24 cellular contexts compared by ENCODE assay signal in the genomic region with DNA sequence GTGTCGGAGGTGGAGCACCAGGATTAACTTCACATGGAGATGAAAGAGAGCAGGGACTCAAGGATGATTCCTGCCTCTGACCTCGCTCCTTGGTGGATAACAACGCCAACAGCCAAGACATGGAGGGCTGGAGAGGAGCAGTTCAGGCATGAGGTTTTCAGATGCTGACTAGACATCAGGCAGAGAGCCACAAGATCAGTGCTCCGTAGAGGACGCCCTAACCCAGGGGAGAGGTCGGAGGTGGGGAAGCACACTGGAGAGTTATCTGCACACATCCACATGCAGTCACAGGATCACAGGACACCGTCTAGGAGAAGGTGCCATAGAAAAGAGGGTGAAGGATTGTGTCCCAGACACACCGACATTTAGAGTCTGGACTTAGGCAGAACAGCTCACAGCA.
"Had no signal": no experiment of that assay in that cellular context is flagged by ENCODE, and none has a peak within 500 bp of the region (broad histone marks: within the 10 kb centered on the region; RNA-seq: fewer than 3 reads in every experiment).

No MANE protein-coding gene starts in this region.

- H3K4me3 Mint-ChIP-seq: effector memory CD8-positive, alpha-beta T cell; immature natural killer cell; memory B cell; nephron; neural progenitor cell; stimulated activated memory B cell treated with anti-CD40 and anti-IgM and Interleukin-4, amounts not matched to agents 10 μg/mL and 1 μg/mL and 100 μg/mL, for 72 hours; type B pancreatic cell had no signal

- H3K27ac Mint-ChIP-seq: effector memory CD8-positive, alpha-beta T cell; immature natural killer cell; memory B cell; naive B cell; nephron; neural progenitor cell; stimulated activated memory B cell treated with anti-CD40 and anti-IgM and Interleukin-4, amounts not matched to agents 10 μg/mL and 1 μg/mL and 100 μg/mL, for 72 hours; type B pancreatic cell had no signal

- H3K4me1 Mint-ChIP-seq: immature natural killer cell; memory B cell; neural progenitor cell; stimulated activated memory B cell treated with anti-CD40 and anti-IgM and Interleukin-4, amounts not matched to agents 10 μg/mL and 1 μg/mL and 100 μg/mL, for 72 hours had no signal

- H3K27me3 ChIP-seq: neural progenitor cell, ovary, spleen, testis, tibial artery had no signal

- DNase-seq: cortex of kidney; effector memory CD8-positive, alpha-beta T cell; erythroblast; hypothalamus; immature natural killer cell; left ventricle myocardium superior; lower lobe of right lung; naive B cell; nucleus accumbens; ovary; psoas muscle; right cardiac atrium; spleen; stimulated activated CD4-positive, alpha-beta T cell treated with anti-CD3 and anti-CD28 coated beads, Interleukin-4, amount 100 ng/mL, for 4 hours; stimulated activated naive CD8-positive, alpha-beta T cell treated with anti-CD3 and anti-CD28 coated beads, Interleukin-15, Interleukin-2, amounts not matched to agents 100 U/mL and 50 U/mL, for 24 hours; substantia nigra; testis; tibial artery had no signal

- H3K27ac ChIP-seq: lower lobe of right lung, neural progenitor cell, ovary, psoas muscle, skin epidermis, spleen, testis, tibial artery had no signal

- H3K36me3 ChIP-seq: lower lobe of right lung, neural progenitor cell, ovary, spleen, tibial artery had no signal

- ATAC-seq: effector memory CD8-positive, alpha-beta T cell; left ventricle myocardium superior; lower lobe of right lung; psoas muscle; right cardiac atrium; stimulated activated memory B cell treated with anti-CD40 and anti-IgM and Interleukin-4, amounts not matched to agents 10 μg/mL and 1 μg/mL and 100 μg/mL, for 72 hours; stimulated activated naive CD8-positive, alpha-beta T cell treated with anti-CD3 and anti-CD28 coated beads, Interleukin-15, Interleukin-2, amounts not matched to agents 100 U/mL and 50 U/mL, for 24 hours had no signal

- H3K4me1 ChIP-seq: lower lobe of right lung, neural progenitor cell, psoas muscle, spleen, testis, tibial artery had no signal

- H3K36me3 Mint-ChIP-seq: immature natural killer cell; memory B cell; naive B cell; neural progenitor cell; stimulated activated memory B cell treated with anti-CD40 and anti-IgM and Interleukin-4, amounts not matched to agents 10 μg/mL and 1 μg/mL and 100 μg/mL, for 72 hours had no signal

- H3K4me3 ChIP-seq: lower lobe of right lung, neural progenitor cell, ovary, psoas muscle, skin epidermis, spleen, testis, tibial artery had no signal

- H3K9me3 ChIP-seq: lower lobe of right lung, ovary, psoas muscle, testis had no signal
